In genomic region chr7:103279963-103280802, GRCh38 we compare ENCODE assay signal across 8 cellular contexts. TPM values are rescaled to one million over a fixed set of nuclear protein-coding genes. Genes with fewer than 3 reads are reported as not detected.
DNase-seq lines count a peak whose midpoint lies in the region; ATAC-seq, FAIRE-seq and TF ChIP-seq lines count a peak whose summit lies in the region.
"Not testable (repeated sequence)": the region's sequence is repeated elsewhere in the genome, so short reads cannot be mapped to it uniquely, and the experiment has no call there.

No MANE protein-coding gene starts in this region.

- peaks cover 17% of the 10 kb centered on the region for H3K4me1 Mint-ChIP-seq in activated naive CD8-positive, alpha-beta T cell treated with anti-CD3 and anti-CD28 coated beads, Interleukin-2, amount 10 ng/mL, durations not matched to agents 7 days and 5 days

- intact Hi-C loops in Right ventricle myocardium superior (cut with DNase I); pancreas (cut with DNase I): not testable (repeated sequence)

- H3K36me3 Mint-ChIP-seq in activated naive CD8-positive, alpha-beta T cell treated with anti-CD3 and anti-CD28 coated beads, Interleukin-2, amount 10 ng/mL, durations not matched to agents 7 days and 5 days, result not testable (repeated sequence)

- WGBS in pancreas, 2 donors, result 0 to 1% methylated on average over 54 to 71 of the region's 71 CpGs

- not testable (repeated sequence) for H3K4me1 ChIP-seq in pancreas

- FAIRE-seq in GM12892 (lab: Jason Lieb, UNC), result peak; percentile 71
- FAIRE-seq in pancreas (lab: Jason Lieb, UNC), result not testable (repeated sequence)

- not testable (repeated sequence) for H3K36me3 ChIP-seq in pancreas

- H3K27ac ChIP-seq in pancreas, result not testable (repeated sequence)
- peak overlapping the region; percentile 61 for H3K27ac ChIP-seq in temporal lobe (ENCODE audit: low read depth, low read length)

- H3K27me3 ChIP-seq in pancreas, result not testable (repeated sequence)

- not testable (repeated sequence) for TF ChIP-seq CTCF in pancreas (IDR thresholded peaks at IDR 0.05)

- not testable (repeated sequence) for H3K9me3 Mint-ChIP-seq in activated naive CD8-positive, alpha-beta T cell treated with anti-CD3 and anti-CD28 coated beads, Interleukin-2, amount 10 ng/mL, durations not matched to agents 7 days and 5 days

- POLR2A ChIA-PET in activated naive CD8-positive, alpha-beta T cell treated with anti-CD3 and anti-CD28 coated beads, Interleukin-2, amount 10 ng/mL, durations not matched to agents 7 days and 5 days (lab: Charles Lee), result interaction anchor here (1.4 kb wide), 1 partner anchor 205 kb away, joined by 4 read pairs; the partner anchor contains the start of genes ARMC10 and FBXL13

- peak overlapping the region; percentile 96 for H3K27ac Mint-ChIP-seq in activated naive CD8-positive, alpha-beta T cell treated with anti-CD3 and anti-CD28 coated beads, Interleukin-2, amount 10 ng/mL, durations not matched to agents 7 days and 5 days

- not testable (repeated sequence) for H3K27me3 Mint-ChIP-seq in activated naive CD8-positive, alpha-beta T cell treated with anti-CD3 and anti-CD28 coated beads, Interleukin-2, amount 10 ng/mL, durations not matched to agents 7 days and 5 days

- H3K9me3 ChIP-seq in pancreas, result not testable (repeated sequence)

- peak overlapping the region; percentile 14 to 63 (median 40) for H3K4me3 ChIP-seq in pancreas

- not testable (repeated sequence) for DNase-seq in GM12892 (ENCODE audit: insufficient read length)
- DNase-seq in NCI-H1092 treated with DMSO at 0.1 percent for 48 hours (lab: John Stamatoyannopoulos, UW) (peak; percentile 87), T follicular helper cell (ENCODE audit: low read depth) (peak; percentile 88), Right ventricle myocardium superior (peak; percentile 80), pancreas (peak; percentile 50 to 88 (median 67))
- DNase-seq in activated naive CD8-positive, alpha-beta T cell treated with anti-CD3 and anti-CD28 coated beads, Interleukin-2, amount 10 ng/mL, durations not matched to agents 7 days and 5 days, result peak; percentile 87

- TF ChIP-seq POLR2A in GM12892 (IDR thresholded peaks at IDR 0.05; ENCODE audit: low read depth, low read length), result peak; percentile 35; the same call in 1 of the 2 replicates

- peak overlapping the region; percentile 90 for H3K4me3 Mint-ChIP-seq in activated naive CD8-positive, alpha-beta T cell treated with anti-CD3 and anti-CD28 coated beads, Interleukin-2, amount 10 ng/mL, durations not matched to agents 7 days and 5 days

- ATAC-seq in HG02763 (IDR thresholded peaks at IDR 0.05; ENCODE audit: unreplicated experiment), result peak; percentile 87
- ATAC-seq in activated naive CD8-positive, alpha-beta T cell treated with anti-CD3 and anti-CD28 coated beads, Interleukin-2, amount 10 ng/mL, durations not matched to agents 7 days and 5 days (ENCODE audit: low read depth), result peak; percentile 91
- peak; percentile 96 for ATAC-seq in Right ventricle myocardium superior (ENCODE audit: poor library complexity)
- ATAC-seq in pancreas, result peak; percentile 81 to 96 (median 91)

RNA-seq across cellular contexts. Expression of gene PMPCB, which starts 17.1 kb away (rescaled TPM):
- polyA plus RNA-seq in GM12892 (2012; ENCODE audit: missing spikeins), result 100 TPM
- 10 to 100 TPM; 57.0 to 62.2 TPM for total RNA-seq in activated naive CD8-positive, alpha-beta T cell treated with anti-CD3 and anti-CD28 coated beads, Interleukin-2, amount 10 ng/mL, durations not matched to agents 7 days and 5 days
- total RNA-seq in Right ventricle myocardium superior, result 73.7 TPM
- total RNA-seq in pancreas, result 10 to 100 TPM; 27.8 to 40.1 (median 30.9) TPM
- 10 to 100 TPM; 20.8 to 44.7 TPM for polyA plus RNA-seq in pancreas
- total RNA-seq in temporal lobe, result 47.9 TPM
